9 cellular contexts compared by ENCODE assay signal in the genomic region with DNA sequence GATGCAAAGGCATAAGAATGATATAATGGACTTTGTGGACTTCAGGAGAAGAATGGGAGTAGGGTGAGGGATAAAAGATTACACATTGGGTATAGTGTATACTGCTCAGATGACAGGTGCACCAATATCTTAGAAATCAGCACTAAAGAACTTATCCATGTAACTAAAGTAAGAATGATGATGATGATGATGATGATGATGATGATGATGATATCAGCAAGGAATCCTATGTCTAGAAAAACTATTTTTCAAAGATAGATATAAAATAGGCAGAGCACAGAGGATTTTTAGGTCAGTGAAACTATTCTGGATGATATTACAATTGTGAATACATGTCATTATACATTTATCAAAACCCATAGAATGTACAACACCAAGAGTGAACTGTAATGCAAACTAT. TPM values are rescaled to one million over a fixed set of nuclear protein-coding genes. Genes with fewer than 3 reads are reported as not detected.
"Had no signal": no experiment of that assay in that cellular context is flagged by ENCODE, and none has a peak within 500 bp of the region (broad histone marks: within the 10 kb centered on the region; RNA-seq: fewer than 3 reads in every experiment).

No MANE protein-coding gene starts in this region.

- ATAC-seq: GM12878 had no signal

- DNase-seq: GDM1, GF-D8 had no signal

- FAIRE-seq: G401.6, GM12878, GM12891, GM12892, GM18507, GM19239 had no signal

- H3K4me3 ChIP-seq: GM12878 had no signal

RNA-seq across cellular contexts. Expression of gene NMS, which starts 34.3 kb away (rescaled TPM):
- total RNA-seq: G401, GM12878 had no signal
- polyA plus RNA-seq: GM12878 had no signal
